In the genomic region with DNA sequence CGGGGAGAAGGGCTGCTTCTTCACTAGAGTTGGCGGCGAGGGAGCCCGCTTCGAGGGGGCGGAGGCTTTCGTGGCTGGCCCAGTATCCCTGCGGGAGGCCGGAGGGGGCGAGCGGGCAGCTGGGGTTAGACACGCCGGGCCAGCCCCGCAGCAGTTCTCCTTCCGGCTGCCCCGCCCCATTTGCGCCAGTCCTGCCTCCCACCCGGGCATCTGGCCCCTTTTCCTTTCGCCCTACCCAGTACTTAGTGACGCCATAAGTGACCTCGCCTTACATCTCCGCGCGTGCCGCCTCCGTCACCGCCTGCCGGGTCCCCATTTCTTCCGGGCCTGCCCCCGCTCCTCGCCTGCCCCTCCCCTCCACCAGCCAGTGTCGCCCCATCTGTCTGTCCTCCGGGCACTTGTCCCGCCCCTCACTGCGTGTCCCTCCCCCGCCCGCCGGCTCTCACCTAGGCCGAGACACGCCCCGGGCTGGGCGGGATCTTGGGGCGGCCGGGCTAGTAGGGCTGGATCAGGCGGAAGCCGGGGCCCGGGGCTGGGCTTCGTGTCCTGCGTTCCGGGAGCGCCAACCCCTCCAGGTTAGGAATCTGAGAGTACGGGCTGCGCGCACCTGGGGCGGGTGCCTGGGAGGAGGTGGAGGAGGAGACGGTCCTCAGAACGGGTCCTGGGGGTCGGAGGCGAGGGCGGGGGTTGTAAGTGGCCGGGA, we compare ENCODE assay signal across 8 cellular contexts. TPM values are rescaled to one million over a fixed set of nuclear protein-coding genes. Genes with fewer than 3 reads are reported as not detected.
DNase-seq lines count a peak whose midpoint lies in the region; ATAC-seq, FAIRE-seq and TF ChIP-seq lines count a peak whose summit lies in the region.

No MANE protein-coding gene starts in this region.

- H3K9ac ChIP-seq in SK-N-MC (ENCODE audit: insufficient read length) (peak overlapping the region; percentile 69), rectal smooth muscle tissue (ENCODE audit: low read length) (peak overlapping the region; percentile 26)

- H3K27ac ChIP-seq in HEK293 (ENCODE audit: extremely low read depth, low read depth, low read length) (peak overlapping the region; percentile 80), SK-N-MC (no peak overlapping the region), heart left ventricle (peak overlapping the region in 10 of 12 donors; percentile 24 to 84 (median 46)), rectal smooth muscle tissue (ENCODE audit: low read depth, low read length) (peak overlapping the region; percentile 34)

- TF ChIP-seq POLR2A in heart left ventricle (IDR thresholded peaks at IDR 0.05), result peak in 1 of 2 donors; percentile 17

- H3K27me3 Mint-ChIP-seq in activated naive CD8-positive, alpha-beta T cell treated with anti-CD3 and anti-CD28 coated beads for 36 hours, result no peaks in the 10 kb centered on the region

- POLR2A ChIA-PET in HEK293 (lab: Yijun Ruan, JAX), result interaction anchor here (1.0 to 2.3 kb wide), 9 partner anchors 9 to 178 kb away, joined by 3 to 15 read pairs (median 4); partner anchors contain the start of genes HEXIM1 and HEXIM2

- H3K27me3 ChIP-seq in heart left ventricle (no peaks in the 10 kb centered on the region), rectal smooth muscle tissue (ENCODE audit: control insufficient read depth, insufficient read depth, low read length) (no peaks in the 10 kb centered on the region)

- peaks cover 2% of the 10 kb centered on the region for H3K4me1 ChIP-seq in HEK293 (ENCODE audit: control insufficient read depth, insufficient read depth, low read length)
- peaks cover 0 to 35% (median 18%) of the 10 kb centered on the region in 12 donors for H3K4me1 ChIP-seq in heart left ventricle
- H3K4me1 ChIP-seq in rectal smooth muscle tissue (ENCODE audit: control insufficient read depth, insufficient read depth, low read length), result peaks cover 4% of the 10 kb centered on the region

- H3K36me3 ChIP-seq in HEK293 (ENCODE audit: control insufficient read depth in 2 of 2, insufficient read depth in 1 of 2, low read length in 2 of 2) (peaks cover 0 to 11% of the 10 kb centered on the region in 2 experiments; a peak in 2 of 3 replicates), SK-N-MC (ENCODE audit: insufficient read depth, low read length) (no peaks in the 10 kb centered on the region), heart left ventricle (peaks cover 0 to 43% (median 6%) of the 10 kb centered on the region in 9 donors), rectal smooth muscle tissue (ENCODE audit: control insufficient read depth, insufficient read depth, low read length) (peaks cover 3% of the 10 kb centered on the region)

- H3K4me3 Mint-ChIP-seq in activated naive CD8-positive, alpha-beta T cell treated with anti-CD3 and anti-CD28 coated beads for 36 hours, result peak overlapping the region; percentile 92

- TF ChIP-seq CTCF in HEK293 (tag by site-specific recombination; IDR thresholded peaks at IDR 0.05) (no peak; the same call in 1 of the 2 replicates), heart left ventricle (IDR thresholded peaks at IDR 0.05) (no peak)

- peak; percentile 79 for FAIRE-seq in G401.6 (lab: Jason Lieb, UNC)

- H3K4me3 ChIP-seq in HEK293 (ENCODE audit: low read depth, low read length) (peak overlapping the region; percentile 67), SK-N-MC (peak overlapping the region; percentile 92), heart left ventricle (peak overlapping the region; percentile 24 to 63 (median 54)), rectal smooth muscle tissue (ENCODE audit: low read length) (peak overlapping the region; percentile 69)

- peak overlapping the region; percentile 91 for H3K27ac Mint-ChIP-seq in activated naive CD8-positive, alpha-beta T cell treated with anti-CD3 and anti-CD28 coated beads for 36 hours

- H3K9me3 Mint-ChIP-seq in activated naive CD8-positive, alpha-beta T cell treated with anti-CD3 and anti-CD28 coated beads for 36 hours, result no peaks in the 10 kb centered on the region

- peak; percentile 89 for DNase-seq in NCI-H1092 treated with DMSO at 0.1 percent for 48 hours (lab: John Stamatoyannopoulos, UW)
- DNase-seq in SK-N-MC (ENCODE audit: low read depth, low spot score), result no peak
- DNase-seq in activated naive CD8-positive, alpha-beta T cell treated with anti-CD3 and anti-CD28 coated beads for 36 hours, result peak; percentile 99
- DNase-seq in heart left ventricle, result peak; percentile 84 to 91 (median 90)
- DNase-seq in SKM-1 (lab: John Stamatoyannopoulos, UW; ENCODE audit: unreplicated experiment), result no peak

- H3K9me3 ChIP-seq in HEK293 (ENCODE audit: control insufficient read depth, insufficient read depth, low read depth, low read length) (no peaks in the 10 kb centered on the region), SK-N-MC (ENCODE audit: low read depth, low read length) (no peaks in the 10 kb centered on the region), heart left ventricle (no peaks in the 10 kb centered on the region)

- peaks cover 41% of the 10 kb centered on the region for H3K4me1 Mint-ChIP-seq in activated naive CD8-positive, alpha-beta T cell treated with anti-CD3 and anti-CD28 coated beads for 36 hours

- WGBS in heart left ventricle, 4 donors, result 1% methylated on average over 21 to 61 of the region's 61 CpGs

- ATAC-seq in heart left ventricle, result peak; percentile 79 to 91 (median 86)

- intact Hi-C loops in heart left ventricle (cut with DNase I), result loop anchor here in 2 of 10 donors (1.0 to 2.0 kb wide), 2 partner anchors 13 to 138 kb away; no protein-coding TSS in a partner anchor

- CTCF ChIA-PET in HEK293 (lab: Yijun Ruan, JAX), result interaction anchor here (0.5 to 5.6 kb wide), 18 partner anchors 8 to 330 kb away, joined by 3 to 37 read pairs (median 4); partner anchors contain the start of genes ACBD4 and MAP3K14

- H3K36me3 Mint-ChIP-seq in activated naive CD8-positive, alpha-beta T cell treated with anti-CD3 and anti-CD28 coated beads for 36 hours, result peaks cover 46% of the 10 kb centered on the region

TF ChIP-seq in HEK293, 187 proteins besides CTCF, POLR2A, EP300 and RAD21 (continues in another document):
- TF ChIP-seq ZNF404 (tag by site-specific recombination; IDR thresholded peaks at IDR 0.05) (no peak), OVOL3 (tag by site-specific recombination; IDR thresholded peaks at IDR 0.05) (no peak), PRDM10 (tag by site-specific recombination; IDR thresholded peaks at IDR 0.05) (peak; percentile 95), ZNF501 (tag by site-specific recombination; IDR thresholded peaks at IDR 0.05) (peak; percentile 23; the same call in 1 of the 2 replicates), SALL2 (tag by site-specific recombination; IDR thresholded peaks at IDR 0.05; ENCODE audit: borderline replicate concordance) (no peak), EGR2 (tag by site-specific recombination; IDR thresholded peaks at IDR 0.05; ENCODE audit: low read depth) (peak; percentile 85), ZBTB8A (tag by site-specific recombination; IDR thresholded peaks at IDR 0.05) (peak; percentile 99), ZNF610 (tag by site-specific recombination; IDR thresholded peaks at IDR 0.05; ENCODE audit: borderline replicate concordance) (0 out of 2 replicates have a peak, but pooled peaks have one; percentile 22), KLF9 (tag by site-specific recombination; IDR thresholded peaks at IDR 0.05; ENCODE audit: low read depth) (peak; percentile 94), ZNF777 (tag by site-specific recombination; IDR thresholded peaks at IDR 0.05; ENCODE audit: borderline replicate concordance) (0 out of 2 replicates have a peak, but pooled peaks have one; percentile 95), WT1 (tag by site-specific recombination; IDR thresholded peaks at IDR 0.05) (peak; percentile 60; the same call in 1 of the 2 replicates), ZNF391 (tag by site-specific recombination; IDR thresholded peaks at IDR 0.05; ENCODE audit: borderline replicate concordance, low read depth) (peak; percentile 70; the same call in 1 of the 2 replicates)

RNA-seq across cellular contexts. Expression of gene SPATA32, which starts 14.3 kb away (rescaled TPM):
- total RNA-seq in activated naive CD8-positive, alpha-beta T cell treated with anti-CD3 and anti-CD28 coated beads for 36 hours, result under 1 TPM; 0.62 to 0.68 TPM
- not detected for total RNA-seq in heart left ventricle
- not detected for polyA plus RNA-seq in heart left ventricle

RNA-seq across cellular contexts. Expression of gene FMNL1, which starts 25.9 kb away (rescaled TPM):
- total RNA-seq in activated naive CD8-positive, alpha-beta T cell treated with anti-CD3 and anti-CD28 coated beads for 36 hours, result 100 to 1,000 TPM; 215 to 219 TPM
- 10 to 100 TPM in 5 of 9 donors, 1 to 10 TPM in 4; 6.4 to 52.8 (median 10.3) TPM for total RNA-seq in heart left ventricle
- 1 to 10 TPM; 5.4 to 7.8 TPM for polyA plus RNA-seq in heart left ventricle

Comparison
In these comparisons a context has a peak if more than half of its experiments do, and no peak if none do; other contexts are left out.
1. DNase-seq: peak in NCI-H1092 treated with DMSO at 0.1 percent for 48 hours (single experiment), activated naive CD8-positive, alpha-beta T cell treated with anti-CD3 and anti-CD28 coated beads for 36 hours (single experiment) and heart left ventricle (5 of 5); none in SK-N-MC (single experiment) and SKM-1 (single experiment).
2. RNA of gene FMNL1, which starts 25.9 kb away (total RNA-seq): 215 to 219 TPM in activated naive CD8-positive, alpha-beta T cell treated with anti-CD3 and anti-CD28 coated beads for 36 hours; 6.4 to 52.8 TPM in heart left ventricle; every median in the first group is over 4 times any median in the second.
3. Peak in every context shown above with its lines, with median percentiles within 50 percentile points of each other: H3K4me3 ChIP-seq.